Comparison of ENCODE assay signal across 1 cellular context in the genomic region with DNA sequence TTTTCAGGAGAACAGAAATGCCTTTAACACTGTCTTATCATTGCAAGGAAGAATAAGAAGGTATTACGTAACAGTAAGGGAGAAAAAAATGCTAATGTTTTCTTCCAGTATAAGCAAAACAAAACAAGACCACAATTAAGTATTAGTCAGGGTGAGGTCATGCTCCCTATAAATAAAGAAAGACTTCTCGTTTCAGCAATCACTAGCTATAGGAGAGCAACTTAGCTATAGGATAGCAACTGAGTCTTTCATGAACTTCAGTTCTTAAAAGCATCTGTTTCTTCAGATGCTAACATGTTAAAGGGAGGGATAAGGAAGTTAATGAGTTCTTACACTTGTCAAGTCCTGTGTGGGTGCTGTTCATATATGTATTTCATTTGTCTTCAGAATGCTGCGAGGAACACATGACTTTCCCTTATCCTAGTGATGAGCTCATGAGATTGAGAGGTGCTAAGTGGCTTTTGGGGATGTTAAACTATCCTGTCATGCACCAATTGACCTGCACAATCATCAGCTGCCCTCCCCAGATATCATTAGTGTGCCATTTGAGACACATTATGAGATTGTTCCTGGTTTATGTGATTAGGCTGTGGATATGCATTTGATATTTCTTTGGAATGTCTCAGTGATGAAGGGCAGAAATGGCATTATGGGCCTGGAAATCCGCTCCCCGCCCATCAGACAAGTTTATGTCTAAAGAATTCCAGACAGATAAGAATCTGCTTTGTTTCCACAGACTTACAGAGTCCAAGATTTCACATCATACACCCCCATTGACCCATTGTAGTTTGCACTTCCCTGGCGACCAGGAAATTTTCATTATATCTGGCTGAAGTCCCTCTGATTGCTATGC.
A peak's percentile ranks its signal among the peaks of the same experiment; 100 is the strongest.
TF ChIP-seq lines count a peak whose summit lies in the region.

No MANE protein-coding gene starts in this region.

TF ChIP-seq in SK-N-SH, 30 proteins besides CTCF, POLR2A, EP300 and RAD21 (continued from another document):
- TF ChIP-seq, protein P1, sequence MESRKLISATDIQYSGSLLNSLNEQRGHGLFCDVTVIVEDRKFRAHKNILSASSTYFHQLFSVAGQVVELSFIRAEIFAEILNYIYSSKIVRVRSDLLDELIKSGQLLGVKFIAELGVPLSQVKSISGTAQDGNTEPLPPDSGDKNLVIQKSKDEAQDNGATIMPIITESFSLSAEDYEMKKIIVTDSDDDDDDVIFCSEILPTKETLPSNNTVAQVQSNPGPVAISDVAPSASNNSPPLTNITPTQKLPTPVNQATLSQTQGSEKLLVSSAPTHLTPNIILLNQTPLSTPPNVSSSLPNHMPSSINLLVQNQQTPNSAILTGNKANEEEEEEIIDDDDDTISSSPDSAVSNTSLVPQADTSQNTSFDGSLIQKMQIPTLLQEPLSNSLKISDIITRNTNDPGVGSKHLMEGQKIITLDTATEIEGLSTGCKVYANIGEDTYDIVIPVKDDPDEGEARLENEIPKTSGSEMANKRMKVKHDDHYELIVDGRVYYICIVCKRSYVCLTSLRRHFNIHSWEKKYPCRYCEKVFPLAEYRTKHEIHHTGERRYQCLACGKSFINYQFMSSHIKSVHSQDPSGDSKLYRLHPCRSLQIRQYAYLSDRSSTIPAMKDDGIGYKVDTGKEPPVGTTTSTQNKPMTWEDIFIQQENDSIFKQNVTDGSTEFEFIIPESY (IDR thresholded peaks at IDR 0.05; ENCODE audit: borderline replicate concordance, low read depth), result no peak
- peak; percentile 58; the same call in 1 of the 2 replicates for TF ChIP-seq FOSL2 (IDR thresholded peaks at IDR 0.05; ENCODE audit: borderline replicate concordance, low read depth)
- TF ChIP-seq, protein P2, sequence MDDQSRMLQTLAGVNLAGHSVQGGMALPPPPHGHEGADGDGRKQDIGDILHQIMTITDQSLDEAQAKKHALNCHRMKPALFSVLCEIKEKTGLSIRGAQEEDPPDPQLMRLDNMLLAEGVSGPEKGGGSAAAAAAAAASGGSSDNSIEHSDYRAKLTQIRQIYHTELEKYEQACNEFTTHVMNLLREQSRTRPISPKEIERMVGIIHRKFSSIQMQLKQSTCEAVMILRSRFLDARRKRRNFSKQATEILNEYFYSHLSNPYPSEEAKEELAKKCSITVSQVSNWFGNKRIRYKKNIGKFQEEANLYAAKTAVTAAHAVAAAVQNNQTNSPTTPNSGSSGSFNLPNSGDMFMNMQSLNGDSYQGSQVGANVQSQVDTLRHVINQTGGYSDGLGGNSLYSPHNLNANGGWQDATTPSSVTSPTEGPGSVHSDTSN (IDR thresholded peaks at IDR 0.05), result peak; percentile 55
- no peak for TF ChIP-seq FOXM1 (IDR thresholded peaks at IDR 0.05; ENCODE audit: low read depth)
- TF ChIP-seq, protein P3, sequence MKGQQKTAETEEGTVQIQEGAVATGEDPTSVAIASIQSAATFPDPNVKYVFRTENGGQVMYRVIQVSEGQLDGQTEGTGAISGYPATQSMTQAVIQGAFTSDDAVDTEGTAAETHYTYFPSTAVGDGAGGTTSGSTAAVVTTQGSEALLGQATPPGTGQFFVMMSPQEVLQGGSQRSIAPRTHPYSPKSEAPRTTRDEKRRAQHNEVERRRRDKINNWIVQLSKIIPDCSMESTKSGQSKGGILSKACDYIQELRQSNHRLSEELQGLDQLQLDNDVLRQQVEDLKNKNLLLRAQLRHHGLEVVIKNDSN (IDR thresholded peaks at IDR 0.05; ENCODE audit: borderline replicate concordance, low read depth), result 0 out of 2 replicates have a peak, but pooled peaks have one; percentile 17
- TF ChIP-seq GABPA (IDR thresholded peaks at IDR 0.05; ENCODE audit: low read depth), result no peak
- peak; percentile 54; the same call in 1 of the 2 replicates for TF ChIP-seq POLR2AphosphoS5 (IDR thresholded peaks at IDR 0.05; ENCODE audit: low read depth, low read length)
- peak; percentile 43; the same call in 1 of the 2 replicates for TF ChIP-seq JUND (IDR thresholded peaks at IDR 0.05)
- TF ChIP-seq REST (IDR thresholded peaks at IDR 0.05; ENCODE audit: low read depth, low read length), result 0 out of 2 replicates have a peak, but pooled peaks have one; percentile 22
- peak; percentile 82 for TF ChIP-seq TEAD4 (IDR thresholded peaks at IDR 0.05; ENCODE audit: borderline replicate concordance, insufficient read depth)
- no peak for TF ChIP-seq SMC3 (IDR thresholded peaks at IDR 0.05; ENCODE audit: low read depth, low read length)
- no peak for TF ChIP-seq FOXJ3 (CRISPR knock-in tag; IDR thresholded peaks at IDR 0.05)
- no peak for TF ChIP-seq EZH2phosphoT487 (IDR thresholded peaks at IDR 0.05; ENCODE audit: borderline replicate concordance, low read depth)
- no peak for TF ChIP-seq SIN3A (IDR thresholded peaks at IDR 0.05; ENCODE audit: borderline replicate concordance, low read depth, low read length)
- no peak for TF ChIP-seq NRF1 (IDR thresholded peaks at IDR 0.05; ENCODE audit: low read depth, low read length)
